Comparison of ENCODE assay signal across 11 cellular contexts in genomic region chr14:104867371-104868059, GRCh38. TPM values are rescaled to one million over a fixed set of nuclear protein-coding genes. Genes with fewer than 3 reads are reported as not detected.
A peak's percentile ranks its signal among the peaks of the same experiment; 100 is the strongest.
DNase-seq lines count a peak whose midpoint lies in the region; TF ChIP-seq lines count a peak whose summit lies in the region.
"Had no signal": no experiment of that assay in that cellular context is flagged by ENCODE, and none has a peak within 500 bp of the region (broad histone marks: within the 10 kb centered on the region; RNA-seq: fewer than 3 reads in every experiment).

No MANE protein-coding gene starts in this region.

- no peaks in the 10 kb centered on the region for H3K9me3 Mint-ChIP-seq in activated naive CD4-positive, alpha-beta T cell treated with anti-CD3 and anti-CD28 coated beads for 36 hours
- no peaks in the 10 kb centered on the region for H3K9me3 Mint-ChIP-seq in IgD-negative memory B cell

- H3K4me3 Mint-ChIP-seq in activated naive CD4-positive, alpha-beta T cell treated with anti-CD3 and anti-CD28 coated beads for 36 hours: peak overlapping the region; percentile 14
- H3K4me3 Mint-ChIP-seq in IgD-negative memory B cell: peak overlapping the region; percentile 20 to 75 (median 48)
- H3K4me3 Mint-ChIP-seq: activated CD8-positive, alpha-beta T cell treated with anti-CD3 and anti-CD28 coated beads, Interleukin-2, amount 10 ng/mL, durations not matched to agents 7 days and 5 days had no signal

- H3K27ac Mint-ChIP-seq in activated naive CD4-positive, alpha-beta T cell treated with anti-CD3 and anti-CD28 coated beads for 36 hours: no peak overlapping the region
- peak overlapping the region in 1 of 3 donors; percentile 18 for H3K27ac Mint-ChIP-seq in IgD-negative memory B cell
- H3K27ac Mint-ChIP-seq: activated CD8-positive, alpha-beta T cell treated with anti-CD3 and anti-CD28 coated beads, Interleukin-2, amount 10 ng/mL, durations not matched to agents 7 days and 5 days had no signal

- no peaks in the 10 kb centered on the region for H3K36me3 Mint-ChIP-seq in activated naive CD4-positive, alpha-beta T cell treated with anti-CD3 and anti-CD28 coated beads for 36 hours (ENCODE audit: low read depth)
- H3K36me3 Mint-ChIP-seq in IgD-negative memory B cell: no peaks in the 10 kb centered on the region

- H3K27me3 Mint-ChIP-seq in activated naive CD4-positive, alpha-beta T cell treated with anti-CD3 and anti-CD28 coated beads for 36 hours (ENCODE audit: low read depth): peaks cover 25% of the 10 kb centered on the region
- peaks cover 21% of the 10 kb centered on the region for H3K27me3 Mint-ChIP-seq in IgD-negative memory B cell

- H3K79me2 ChIP-seq in hepatocyte: peaks cover 69% of the 10 kb centered on the region

- TF ChIP-seq POLR2A in sigmoid colon (IDR thresholded peaks at IDR 0.05): no peak

- 91% methylated on average over 6 of the region's 6 CpGs for WGBS in hepatocyte (ENCODE audit: low lambda C conversion rate, missing lambda C conversion rate)
- WGBS in sigmoid colon, 2 donors: 89 to 92% methylated on average over 6 of the region's 6 CpGs

- H3K9me2 ChIP-seq in hepatocyte (replicated peaks; ENCODE audit: insufficient read depth): no peaks in the 10 kb centered on the region

- H3K27me3 ChIP-seq in hepatocyte (no peaks in the 10 kb centered on the region), sigmoid colon (peaks cover 0 to 9% (median 0%) of the 10 kb centered on the region in 3 donors), WERI-Rb-1 (ENCODE audit: insufficient read depth, low read depth, severe bottlenecking) (no peaks in the 10 kb centered on the region)
- H3K27me3 ChIP-seq: dorsolateral prefrontal cortex had no signal

- H4K20me1 ChIP-seq in hepatocyte (ENCODE audit: insufficient read depth, poor library complexity, severe bottlenecking): peaks cover 60% of the 10 kb centered on the region

- H3K36me3 ChIP-seq in hepatocyte (replicated peaks; ENCODE audit: insufficient read depth, low read depth): no peaks in the 10 kb centered on the region
- H3K36me3 ChIP-seq in sigmoid colon: peaks cover 0 to 9% (median 2%) of the 10 kb centered on the region in 4 donors
- peaks cover 5% of the 10 kb centered on the region; the same call in 1 of the 2 replicates for H3K36me3 ChIP-seq in WERI-Rb-1

- TF ChIP-seq EP300 in sigmoid colon (IDR thresholded peaks at IDR 0.05): no peak

- H3K27ac ChIP-seq in hepatocyte: no peak overlapping the region
- no peak overlapping the region for H3K27ac ChIP-seq in sigmoid colon
- no peak overlapping the region for H3K27ac ChIP-seq in WERI-Rb-1
- no peak overlapping the region for H3K27ac ChIP-seq in substantia nigra (ENCODE audit: low read depth, low read length, poor library complexity, severe bottlenecking)
- H3K27ac ChIP-seq: gastrocnemius medialis had no signal

- peaks cover 2% of the 10 kb centered on the region for H3K4me1 Mint-ChIP-seq in activated naive CD4-positive, alpha-beta T cell treated with anti-CD3 and anti-CD28 coated beads for 36 hours (ENCODE audit: low read depth)
- H3K4me1 Mint-ChIP-seq in IgD-negative memory B cell: peaks cover 0 to 3% (median 2%) of the 10 kb centered on the region in 3 donors

- intact Hi-C loops in activated naive CD4-positive, alpha-beta T cell treated with anti-CD3 and anti-CD28 coated beads for 36 hours (cut with micrococcal nuclease): no loop called here
- intact Hi-C loops in sigmoid colon (cut with DNase I): loop anchor here (5.0 kb wide), 1 partner anchor 100 kb away; no protein-coding TSS in a partner anchor

- DNase-seq in activated naive CD4-positive, alpha-beta T cell treated with anti-CD3 and anti-CD28 coated beads for 36 hours: no peak
- DNase-seq in activated naive CD4-positive, alpha-beta T cell treated with anti-CD3 and anti-CD28 coated beads, Interleukin-2, amount 50 U/mL, for 16 hours: no peak
- DNase-seq in hepatocyte (ENCODE audit: low spot score) (no peak), sigmoid colon (peak; percentile 62), WERI-Rb-1 (no peak), substantia nigra (lab: John Stamatoyannopoulos, UW) (no peak), dedifferentiated amniotic fluid mesenchymal stem cell (ENCODE audit: extremely low spot score) (no peak)
- DNase-seq: activated CD8-positive, alpha-beta T cell treated with anti-CD3 and anti-CD28 coated beads, Interleukin-2, amount 10 ng/mL, durations not matched to agents 7 days and 5 days; gastrocnemius medialis had no signal

- CTCF ChIA-PET in activated naive CD4-positive, alpha-beta T cell treated with anti-CD3 and anti-CD28 coated beads for 36 hours (lab: Charles Lee): interaction anchor here (1.2 kb wide), 1 partner anchor 42 kb away, joined by 3 read pairs; no protein-coding TSS in a partner anchor

- peak overlapping the region; percentile 100 for H3K4me2 ChIP-seq in hepatocyte

- H3K4me3 ChIP-seq in hepatocyte: no peak overlapping the region
- H3K4me3 ChIP-seq in sigmoid colon: no peak overlapping the region
- H3K4me3 ChIP-seq in WERI-Rb-1 (ENCODE audit: low read depth, low read length): no peak overlapping the region
- H3K4me3 ChIP-seq: gastrocnemius medialis had no signal

- TF ChIP-seq CTCF in hepatocyte (IDR thresholded peaks at IDR 0.05; ENCODE audit: poor library complexity) (no peak), sigmoid colon (IDR thresholded peaks at IDR 0.05) (no peak), WERI-Rb-1 (IDR thresholded peaks at IDR 0.05; ENCODE audit: low read depth, low read length) (no peak)

- H2AFZ ChIP-seq in hepatocyte: no peak overlapping the region

- H3K9me3 ChIP-seq in hepatocyte (ENCODE audit: low read depth): no peaks in the 10 kb centered on the region
- H3K9me3 ChIP-seq in sigmoid colon: no peaks in the 10 kb centered on the region
- peaks cover under 1% of the 10 kb centered on the region for H3K9me3 ChIP-seq in WERI-Rb-1 (ENCODE audit: severe bottlenecking)
- H3K9me3 ChIP-seq: gastrocnemius medialis had no signal

- peaks cover 15% of the 10 kb centered on the region for H3K4me1 ChIP-seq in hepatocyte (ENCODE audit: insufficient read depth)
- peaks cover 0 to 41% (median 27%) of the 10 kb centered on the region in 4 donors for H3K4me1 ChIP-seq in sigmoid colon

RNA-seq across cellular contexts. Expression of gene CEP170B, which starts 2.4 kb away (rescaled TPM):
- 1 to 10 TPM; 3.3 TPM for total RNA-seq in activated naive CD4-positive, alpha-beta T cell treated with anti-CD3 and anti-CD28 coated beads for 36 hours
- polyA plus RNA-seq in IgD-negative memory B cell (not detected), hepatocyte (7.6 and 9.5 TPM in 2 replicates), sigmoid colon (10 to 100 TPM; 12.6 to 60.0 (median 22.4) TPM)
- total RNA-seq in hepatocyte (12.0 and 20.3 TPM in 2 replicates), sigmoid colon (10 to 100 TPM in 2 of 4 donors, 1 to 10 TPM in 2; 5.4 to 16.1 (median 11.4) TPM)

RNA-seq across cellular contexts. Expression of gene PLD4, which starts 57.2 kb away (rescaled TPM):
- not detected for total RNA-seq in activated naive CD4-positive, alpha-beta T cell treated with anti-CD3 and anti-CD28 coated beads for 36 hours
- polyA plus RNA-seq in IgD-negative memory B cell (103 TPM), hepatocyte (0.77 and 1.1 TPM in 2 replicates), sigmoid colon (1 to 10 TPM in 1 of 3 donors, not detected in 2; 7.1 TPM)
- total RNA-seq in hepatocyte (not detected in 2 replicates), sigmoid colon (1 to 10 TPM in 1 of 4 donors, under 1 TPM in 3; 0.28 to 1.5 (median 0.60) TPM)
- total RNA-seq: activated CD8-positive, alpha-beta T cell treated with anti-CD3 and anti-CD28 coated beads, Interleukin-2, amount 10 ng/mL, durations not matched to agents 7 days and 5 days; gastrocnemius medialis had no signal
